In genomic region chr14:74614508-74615495, GRCh38 we compare ENCODE assay signal across 13 cellular contexts. TPM values are rescaled to one million over a fixed set of nuclear protein-coding genes. Genes with fewer than 3 reads are reported as not detected.
DNase-seq lines count a peak whose midpoint lies in the region; ATAC-seq and TF ChIP-seq lines count a peak whose summit lies in the region.
"Had no signal": no experiment of that assay in that cellular context is flagged by ENCODE, and none has a peak within 500 bp of the region (broad histone marks: within the 10 kb centered on the region; RNA-seq: fewer than 3 reads in every experiment).

No MANE protein-coding gene starts in this region.

- no peak overlapping the region for H3K27ac ChIP-seq in Karpas-422 (ENCODE audit: low read length)
- H3K27ac ChIP-seq in brain microvascular endothelial cell, result no peak overlapping the region
- H3K27ac ChIP-seq in osteoblast (ENCODE audit: low read depth, low read length), result peak overlapping the region; percentile 83

- H3K9me3 ChIP-seq in Karpas-422 (ENCODE audit: low read length), result no peaks in the 10 kb centered on the region
- H3K9me3 ChIP-seq in osteoblast (ENCODE audit: low read depth, low read length), result no peaks in the 10 kb centered on the region

- H3K4me3 ChIP-seq in Karpas-422 (ENCODE audit: low read length) (no peak overlapping the region; the same call in 1 of the 2 replicates), brain microvascular endothelial cell (ENCODE audit: low read depth, low read length) (peak overlapping the region; percentile 9), osteoblast (ENCODE audit: insufficient read depth, low read length) (no peak overlapping the region)

- H3K9ac ChIP-seq in Karpas-422 (ENCODE audit: low read length), result no peak overlapping the region

- peak overlapping the region; percentile 7 for H3K4me2 ChIP-seq in Karpas-422 (ENCODE audit: low read depth, low read length, poor library complexity, severe bottlenecking)
- peak overlapping the region; percentile 42 for H3K4me2 ChIP-seq in osteoblast (ENCODE audit: insufficient read depth, low read length)

- ATAC-seq in GM18519 (IDR thresholded peaks at IDR 0.05; ENCODE audit: low FRiP score, unreplicated experiment), result no peak
- ATAC-seq in HG03342 (IDR thresholded peaks at IDR 0.05; ENCODE audit: unreplicated experiment), result no peak
- ATAC-seq: activated naive CD4-positive, alpha-beta T cell treated with anti-CD3 and anti-CD28 coated beads, Interleukin-2, amount 50 U/mL, for 72 hours; HCT116 had no signal

- no peak for TF ChIP-seq CTCF in brain microvascular endothelial cell (IDR thresholded peaks at IDR 0.05; ENCODE audit: low read depth, low read length, missing control alignments)
- TF ChIP-seq CTCF in osteoblast (IDR thresholded peaks at IDR 0.05; ENCODE audit: extremely low read depth, low read depth, low read length), result no peak

- peaks cover 25% of the 10 kb centered on the region for H3K4me1 ChIP-seq in Karpas-422 (ENCODE audit: low read length)
- peaks cover 71% of the 10 kb centered on the region for H3K4me1 ChIP-seq in osteoblast (ENCODE audit: insufficient read depth, low read length)

- H4K20me1 ChIP-seq in Karpas-422 (ENCODE audit: insufficient read depth, low read depth, low read length) (no peaks in the 10 kb centered on the region), osteoblast (ENCODE audit: insufficient read depth, low read length) (peaks cover 9% of the 10 kb centered on the region)

- H3K36me3 ChIP-seq in Karpas-422 (ENCODE audit: insufficient read depth, low read length) (no peaks in the 10 kb centered on the region), brain microvascular endothelial cell (replicated peaks) (no peaks in the 10 kb centered on the region), osteoblast (ENCODE audit: insufficient read depth, low read length) (no peaks in the 10 kb centered on the region)

- no peaks in the 10 kb centered on the region for H3K79me2 ChIP-seq in Karpas-422 (ENCODE audit: low read length)
- peaks cover 38% of the 10 kb centered on the region for H3K79me2 ChIP-seq in osteoblast (ENCODE audit: insufficient read depth, low read length)

- no peaks in the 10 kb centered on the region for H3K27me3 ChIP-seq in Karpas-422 (ENCODE audit: low read length)
- no peaks in the 10 kb centered on the region for H3K27me3 ChIP-seq in brain microvascular endothelial cell (replicated peaks)
- no peaks in the 10 kb centered on the region for H3K27me3 ChIP-seq in osteoblast (ENCODE audit: insufficient read depth, low read length)

- in situ Hi-C loops in brain microvascular endothelial cell (cut with HindIII; ENCODE audit: low pct_ligation_motif_present, low sequenced_read_pairs), result no loop called here

- no peak overlapping the region for H2AFZ ChIP-seq in Karpas-422 (ENCODE audit: low read length)
- H2AFZ ChIP-seq in osteoblast (ENCODE audit: low read length), result no peak overlapping the region

- no peaks in the 10 kb centered on the region for H3K9me2 ChIP-seq in Karpas-422 (replicated peaks; ENCODE audit: insufficient read depth, low read length)

- peak; percentile 59 for DNase-seq in NCI-H2107 treated with DMSO at 0.1 percent for 48 hours (lab: John Stamatoyannopoulos, UW; ENCODE audit: unreplicated experiment)
- no peak for DNase-seq in NCI-H2107 (lab: John Stamatoyannopoulos, UW)
- DNase-seq in Karpas-422, result no peak
- DNase-seq in brain microvascular endothelial cell, result peak; percentile 33
- peak; percentile 65 for DNase-seq in osteoblast (ENCODE audit: insufficient read length, low spot score, missing footprints)
- DNase-seq in putamen (ENCODE audit: low spot score), result no peak
- DNase-seq: 8988T, NCI-H1048, substantia nigra had no signal

RNA-seq across cellular contexts. Expression of gene LTBP2, which starts 2.8 kb away (rescaled TPM):
- 0.04 TPM in 1 of 2 replicates, not detected in the other for total RNA-seq in Karpas-422 (2014; rRNA removed; shearing (Covaris generic); ENCODE audit: low replicate concordance)
- total RNA-seq in osteoblast, result 493 and 546 TPM in 2 replicates

Comparison
In these comparisons a context has a peak if more than half of its experiments do, and no peak if none do; other contexts are left out.
1. DNase-seq: peak in NCI-H2107 treated with DMSO at 0.1 percent for 48 hours (single experiment), brain microvascular endothelial cell (single experiment) and osteoblast (single experiment); none in NCI-H2107 (single experiment), Karpas-422 (single experiment) and putamen (single experiment).
2. RNA of gene LTBP2, which starts 2.8 kb away (total RNA-seq): 493 to 546 TPM in osteoblast; 0.04 TPM in Karpas-422; every median in the first group is over 100 times any median in the second.